1 cellular context compared by ENCODE assay signal in genomic region chr20:62027698-62028321, GRCh38.
TF ChIP-seq lines count a peak whose summit lies in the region.

No MANE protein-coding gene starts in this region.

TF ChIP-seq in HepG2, 621 proteins besides CTCF, POLR2A, EP300 and RAD21:
- TF ChIP-seq KAT2B (IDR thresholded peaks at IDR 0.05; ENCODE audit: borderline replicate concordance, low read depth, low read length) (0 out of 2 replicates have a peak, but pooled peaks have one; percentile 3), IKZF4 (CRISPR knock-in tag; IDR thresholded peaks at IDR 0.05; ENCODE audit: borderline replicate concordance, low read depth, not compliant biosample characterization) (no peak), YY1 (IDR thresholded peaks at IDR 0.05; ENCODE audit: insufficient read depth, insufficient replicate concordance, low read depth, low read length) (no peak)
TF ChIP-seq in HepG2: peak in this region for 1.
